19 cellular contexts compared by ENCODE assay signal in genomic region chr1:204959374-204959773, GRCh38.
DNase-seq lines count a peak whose midpoint lies in the region; ATAC-seq and TF ChIP-seq lines count a peak whose summit lies in the region.
"Had no signal": no experiment of that assay in that cellular context is flagged by ENCODE, and none has a peak within 500 bp of the region (broad histone marks: within the 10 kb centered on the region; RNA-seq: fewer than 3 reads in every experiment).

No MANE protein-coding gene starts in this region.

- CTCF ChIA-PET in activated CD8-positive, alpha-beta memory T cell treated with anti-CD3 and anti-CD28 coated beads, Interleukin-2, amount 10 ng/mL, durations not matched to agents 7 days and 5 days (lab: Charles Lee), result interaction anchor here (1.8 kb wide), 1 partner anchor 16 kb away, joined by 4 read pairs; no protein-coding TSS in a partner anchor

- H3K9me3 Mint-ChIP-seq in stimulated activated memory B cell treated with anti-CD40 and anti-IgM and Interleukin-4, amounts not matched to agents 10 μg/mL and 1 μg/mL and 100 μg/mL, for 72 hours, result no peaks in the 10 kb centered on the region
- no peaks in the 10 kb centered on the region for H3K9me3 Mint-ChIP-seq in activated CD8-positive, alpha-beta memory T cell treated with anti-CD3 and anti-CD28 coated beads, Interleukin-2, amount 10 ng/mL, durations not matched to agents 7 days and 5 days (ENCODE audit: low read depth)
- H3K9me3 Mint-ChIP-seq: CD14-positive monocyte had no signal

- no peaks in the 10 kb centered on the region for H3K36me3 ChIP-seq in upper lobe of right lung
- H3K36me3 ChIP-seq in effector memory CD4-positive, alpha-beta T cell (ENCODE audit: control insufficient read depth, insufficient read depth, low read length), result no peaks in the 10 kb centered on the region

- H3K4me1 Mint-ChIP-seq in stimulated activated memory B cell treated with anti-CD40 and anti-IgM and Interleukin-4, amounts not matched to agents 10 μg/mL and 1 μg/mL and 100 μg/mL, for 72 hours, result peaks cover 32% of the 10 kb centered on the region
- H3K4me1 Mint-ChIP-seq in activated CD8-positive, alpha-beta memory T cell treated with anti-CD3 and anti-CD28 coated beads, Interleukin-2, amount 10 ng/mL, durations not matched to agents 7 days and 5 days, result no peaks in the 10 kb centered on the region

- in situ Hi-C loops in G401 (cut with HindIII; ENCODE audit: low sequenced_read_pairs), result no loop called here

- peak; percentile 93 for ATAC-seq in Right ventricle myocardium superior (ENCODE audit: poor library complexity)
- ATAC-seq in left lobe of liver, result peak; percentile 13
- ATAC-seq in stimulated activated memory B cell treated with anti-CD40 and anti-IgM and Interleukin-4, amounts not matched to agents 10 μg/mL and 1 μg/mL and 100 μg/mL, for 72 hours, result no peak
- ATAC-seq in activated CD8-positive, alpha-beta memory T cell treated with anti-CD3 and anti-CD28 coated beads, Interleukin-2, amount 10 ng/mL, durations not matched to agents 7 days and 5 days, result no peak
- ATAC-seq in upper lobe of right lung, result no peak
- ATAC-seq: GM12878, HCT116, Panc1 had no signal

- H3K4me1 ChIP-seq in upper lobe of right lung, result no peaks in the 10 kb centered on the region
- H3K4me1 ChIP-seq in effector memory CD4-positive, alpha-beta T cell (ENCODE audit: control insufficient read depth, insufficient read depth, low read length, poor library complexity, severe bottlenecking), result no peaks in the 10 kb centered on the region

- no peak overlapping the region for H3K27ac Mint-ChIP-seq in stimulated activated memory B cell treated with anti-CD40 and anti-IgM and Interleukin-4, amounts not matched to agents 10 μg/mL and 1 μg/mL and 100 μg/mL, for 72 hours
- no peak overlapping the region for H3K27ac Mint-ChIP-seq in activated CD8-positive, alpha-beta memory T cell treated with anti-CD3 and anti-CD28 coated beads, Interleukin-2, amount 10 ng/mL, durations not matched to agents 7 days and 5 days

- no peak overlapping the region for H3K4me3 ChIP-seq in upper lobe of right lung
- H3K4me3 ChIP-seq in effector memory CD4-positive, alpha-beta T cell (ENCODE audit: insufficient read depth, low read depth, low read length, poor library complexity, severe bottlenecking), result no peak overlapping the region
- H3K4me3 ChIP-seq: GM12878 had no signal

- H3K27ac ChIP-seq in caudate nucleus (ENCODE audit: low read depth, low read length), result peak overlapping the region; percentile 22
- no peak overlapping the region for H3K27ac ChIP-seq in upper lobe of right lung
- H3K27ac ChIP-seq in effector memory CD4-positive, alpha-beta T cell (ENCODE audit: insufficient read depth, low read length, poor library complexity, severe bottlenecking), result no peak overlapping the region

- DNase-seq in G401 (ENCODE audit: low spot score), result peak; percentile 70
- DNase-seq in caudate nucleus (lab: John Stamatoyannopoulos, UW), result peak in 3 of 61 donors; percentile 16 to 47 (median 42)
- peak; percentile 79 for DNase-seq in Right ventricle myocardium superior
- DNase-seq in left lobe of liver (ENCODE audit: low spot score), result no peak
- DNase-seq in activated CD8-positive, alpha-beta memory T cell treated with anti-CD3 and anti-CD28 coated beads, Interleukin-2, amount 10 ng/mL, durations not matched to agents 7 days and 5 days, result no peak
- no peak for DNase-seq in upper lobe of right lung
- no peak for DNase-seq in effector memory CD4-positive, alpha-beta T cell
- DNase-seq: Calu3, IMR-90, NCI-H1436 treated with DMSO at 0.1 percent for 48 hours, NCI-H2107, NCI-H226, NCI-H748 treated with DMSO at 0.1 percent for 48 hours, SHP77 had no signal

- H3K4me3 Mint-ChIP-seq in stimulated activated memory B cell treated with anti-CD40 and anti-IgM and Interleukin-4, amounts not matched to agents 10 μg/mL and 1 μg/mL and 100 μg/mL, for 72 hours, result no peak overlapping the region
- H3K4me3 Mint-ChIP-seq in activated CD8-positive, alpha-beta memory T cell treated with anti-CD3 and anti-CD28 coated beads, Interleukin-2, amount 10 ng/mL, durations not matched to agents 7 days and 5 days, result no peak overlapping the region

- no peaks in the 10 kb centered on the region for H3K27me3 ChIP-seq in upper lobe of right lung
- no peaks in the 10 kb centered on the region for H3K27me3 ChIP-seq in effector memory CD4-positive, alpha-beta T cell (replicated peaks; ENCODE audit: control insufficient read depth, insufficient read depth, low read length, poor library complexity, severe bottlenecking)

- no peak for TF ChIP-seq CTCF in upper lobe of right lung (IDR thresholded peaks at IDR 0.05)

- H3K36me3 Mint-ChIP-seq in stimulated activated memory B cell treated with anti-CD40 and anti-IgM and Interleukin-4, amounts not matched to agents 10 μg/mL and 1 μg/mL and 100 μg/mL, for 72 hours, result no peaks in the 10 kb centered on the region
- no peaks in the 10 kb centered on the region for H3K36me3 Mint-ChIP-seq in activated CD8-positive, alpha-beta memory T cell treated with anti-CD3 and anti-CD28 coated beads, Interleukin-2, amount 10 ng/mL, durations not matched to agents 7 days and 5 days
- H3K36me3 Mint-ChIP-seq: CD14-positive monocyte had no signal

- intact Hi-C loops in Right ventricle myocardium superior (cut with DNase I) (no loop called here), upper lobe of right lung (cut with DNase I) (no loop called here)

- H3K9me3 ChIP-seq in upper lobe of right lung, result no peaks in the 10 kb centered on the region
- no peaks in the 10 kb centered on the region for H3K9me3 ChIP-seq in effector memory CD4-positive, alpha-beta T cell (ENCODE audit: control insufficient read depth, low read length)

- peaks cover 32% of the 10 kb centered on the region for H3K27me3 Mint-ChIP-seq in stimulated activated memory B cell treated with anti-CD40 and anti-IgM and Interleukin-4, amounts not matched to agents 10 μg/mL and 1 μg/mL and 100 μg/mL, for 72 hours
- H3K27me3 Mint-ChIP-seq in activated CD8-positive, alpha-beta memory T cell treated with anti-CD3 and anti-CD28 coated beads, Interleukin-2, amount 10 ng/mL, durations not matched to agents 7 days and 5 days, result peaks cover 48% of the 10 kb centered on the region

Comparison
In these comparisons a context has a peak if more than half of its experiments do, and no peak if none do; other contexts are left out.
1. DNase-seq: peak in G401 (single experiment) and Right ventricle myocardium superior (single experiment); none in left lobe of liver (single experiment), activated CD8-positive, alpha-beta memory T cell treated with anti-CD3 and anti-CD28 coated beads, Interleukin-2, amount 10 ng/mL, durations not matched to agents 7 days and 5 days (single experiment), upper lobe of right lung (single experiment) and effector memory CD4-positive, alpha-beta T cell (0 of 3).
2. ATAC-seq: peak in Right ventricle myocardium superior (single experiment) and left lobe of liver (single experiment); none in stimulated activated memory B cell treated with anti-CD40 and anti-IgM and Interleukin-4, amounts not matched to agents 10 μg/mL and 1 μg/mL and 100 μg/mL, for 72 hours (single experiment), activated CD8-positive, alpha-beta memory T cell treated with anti-CD3 and anti-CD28 coated beads, Interleukin-2, amount 10 ng/mL, durations not matched to agents 7 days and 5 days (single experiment) and upper lobe of right lung (single experiment).